In genomic region chr6:33292996-33293682, GRCh38 we compare ENCODE assay signal across 1 cellular context.
A peak's percentile ranks its signal among the peaks of the same experiment; 100 is the strongest.
TF ChIP-seq lines count a peak whose summit lies in the region.

No MANE protein-coding gene starts in this region.

TF ChIP-seq in HCT116, 20 proteins besides CTCF, POLR2A, EP300 and RAD21:
- TF ChIP-seq CEBPB (IDR thresholded peaks at IDR 0.05; ENCODE audit: low read depth): no peak
- TF ChIP-seq POLR2AphosphoS5 (IDR thresholded peaks at IDR 0.05; ENCODE audit: low read depth, low read length): peak; percentile 6; the same call in 1 of the 2 replicates
